Comparison of ENCODE assay signal across 9 cellular contexts in genomic region chr2:74392449-74392743, GRCh38. TPM values are rescaled to one million over a fixed set of nuclear protein-coding genes. Genes with fewer than 3 reads are reported as not detected.
A peak's percentile ranks its signal among the peaks of the same experiment; 100 is the strongest.
DNase-seq lines count a peak whose midpoint lies in the region; ATAC-seq and TF ChIP-seq lines count a peak whose summit lies in the region.
"Had no signal": no experiment of that assay in that cellular context is flagged by ENCODE, and none has a peak within 500 bp of the region (broad histone marks: within the 10 kb centered on the region; RNA-seq: fewer than 3 reads in every experiment).

No MANE protein-coding gene starts in this region.

- CTCF ChIA-PET in activated CD4-positive, alpha-beta T cell treated with anti-CD3 and anti-CD28 coated beads, Interleukin-2, amount 10 ng/mL, durations not matched to agents 7 days and 5 days (lab: Charles Lee): interaction anchor here (0.6 to 2.7 kb wide), 11 partner anchors 7 to 277 kb away, joined by 3 to 13 read pairs (median 4); partner anchors contain the start of genes DCTN1 and TTC31

- H3K27me3 ChIP-seq in iPS-20b (ENCODE audit: insufficient read depth, low read length) (no peaks in the 10 kb centered on the region), adrenal gland (no peaks in the 10 kb centered on the region)

- no peak for TF ChIP-seq CTCF in VCaP (conservative IDR thresholded peaks at IDR 0.05)
- TF ChIP-seq CTCF in adrenal gland (IDR thresholded peaks at IDR 0.05): no peak

- H3K9ac ChIP-seq in iPS-20b (ENCODE audit: low read depth, low read length): peak overlapping the region; percentile 96; the same call in 1 of the 2 replicates

- TF ChIP-seq POLR2A in adrenal gland (IDR thresholded peaks at IDR 0.05): no peak

- peak overlapping the region; percentile 81 for H3K27ac Mint-ChIP-seq in activated CD4-positive, alpha-beta T cell treated with anti-CD3 and anti-CD28 coated beads, Interleukin-2, amount 10 ng/mL, durations not matched to agents 7 days and 5 days
- H3K27ac Mint-ChIP-seq in stimulated activated memory B cell treated with anti-CD40 and anti-IgM and Interleukin-4, amounts not matched to agents 10 μg/mL and 1 μg/mL and 100 μg/mL, for 72 hours: peak overlapping the region; percentile 99

- 68 to 74% (median 70%) methylated on average over 13 of the region's 13 CpGs for WGBS in adrenal gland, 4 donors

- H3K27ac ChIP-seq in VCaP (peak overlapping the region; percentile 92; the same call in 1 of the 2 replicates), iPS-20b (ENCODE audit: low read length) (no peak overlapping the region), adrenal gland (no peak overlapping the region)

- H3K4me3 ChIP-seq in iPS-20b (ENCODE audit: low read length) (peak overlapping the region; percentile 98; the same call in 1 of the 2 replicates), adrenal gland (peak overlapping the region in 1 of 4 donors; percentile 85)

- H3K9me3 Mint-ChIP-seq in activated CD4-positive, alpha-beta T cell treated with anti-CD3 and anti-CD28 coated beads, Interleukin-2, amount 10 ng/mL, durations not matched to agents 7 days and 5 days: no peaks in the 10 kb centered on the region
- no peaks in the 10 kb centered on the region for H3K9me3 Mint-ChIP-seq in stimulated activated memory B cell treated with anti-CD40 and anti-IgM and Interleukin-4, amounts not matched to agents 10 μg/mL and 1 μg/mL and 100 μg/mL, for 72 hours
- H3K9me3 Mint-ChIP-seq: activated naive CD4-positive, alpha-beta T cell treated with anti-CD3 and anti-CD28 coated beads, Interleukin-2, amount 50 U/mL, for 24 hours had no signal

- no peak for DNase-seq in activated CD4-positive, alpha-beta T cell treated with anti-CD3 and anti-CD28 coated beads, Interleukin-2, amount 10 ng/mL, durations not matched to agents 7 days and 5 days
- no peak for DNase-seq in activated CD4-positive, alpha-beta T cell treated with anti-CD3 and anti-CD28 coated beads, Interleukin-2, amount 50 U/mL, for 1 hour
- DNase-seq in adrenal gland (no peak), dermis blood vessel endothelial cell (no peak)

- H3K9me3 ChIP-seq in iPS-20b (ENCODE audit: insufficient read depth, low read depth, low read length) (no peaks in the 10 kb centered on the region), adrenal gland (replicated peaks in 1 of 3) (no peaks in the 10 kb centered on the region)

- H3K27me3 Mint-ChIP-seq in activated CD4-positive, alpha-beta T cell treated with anti-CD3 and anti-CD28 coated beads, Interleukin-2, amount 10 ng/mL, durations not matched to agents 7 days and 5 days: peaks cover 8% of the 10 kb centered on the region
- no peaks in the 10 kb centered on the region for H3K27me3 Mint-ChIP-seq in stimulated activated memory B cell treated with anti-CD40 and anti-IgM and Interleukin-4, amounts not matched to agents 10 μg/mL and 1 μg/mL and 100 μg/mL, for 72 hours

- POLR2A ChIA-PET in activated CD4-positive, alpha-beta T cell treated with anti-CD3 and anti-CD28 coated beads, Interleukin-2, amount 10 ng/mL, durations not matched to agents 7 days and 5 days (lab: Charles Lee): interaction anchor here (0.5 kb wide), 1 partner anchor 146 kb away, joined by 3 read pairs; no protein-coding TSS in a partner anchor

- no peaks in the 10 kb centered on the region for H3K36me3 ChIP-seq in iPS-20b (ENCODE audit: insufficient read depth, low read depth, low read length)
- H3K36me3 ChIP-seq in adrenal gland (replicated peaks in 1 of 2): no peaks in the 10 kb centered on the region

- ATAC-seq in stimulated activated memory B cell treated with anti-CD40 and anti-IgM and Interleukin-4, amounts not matched to agents 10 μg/mL and 1 μg/mL and 100 μg/mL, for 72 hours: no peak
- ATAC-seq in GM21528 (IDR thresholded peaks at IDR 0.05; ENCODE audit: low FRiP score, unreplicated experiment): no peak

- H3K4me3 Mint-ChIP-seq in activated CD4-positive, alpha-beta T cell treated with anti-CD3 and anti-CD28 coated beads, Interleukin-2, amount 10 ng/mL, durations not matched to agents 7 days and 5 days: peak overlapping the region; percentile 92
- H3K4me3 Mint-ChIP-seq in stimulated activated memory B cell treated with anti-CD40 and anti-IgM and Interleukin-4, amounts not matched to agents 10 μg/mL and 1 μg/mL and 100 μg/mL, for 72 hours: peak overlapping the region; percentile 6

- peaks cover 9% of the 10 kb centered on the region for H3K4me1 ChIP-seq in iPS-20b (ENCODE audit: insufficient read depth, low read length)
- H3K4me1 ChIP-seq in adrenal gland (replicated peaks in 1 of 2): peaks cover 16 to 34% of the 10 kb centered on the region in 2 donors

- no peaks in the 10 kb centered on the region for H3K36me3 Mint-ChIP-seq in activated CD4-positive, alpha-beta T cell treated with anti-CD3 and anti-CD28 coated beads, Interleukin-2, amount 10 ng/mL, durations not matched to agents 7 days and 5 days (ENCODE audit: low read depth)
- H3K36me3 Mint-ChIP-seq in stimulated activated memory B cell treated with anti-CD40 and anti-IgM and Interleukin-4, amounts not matched to agents 10 μg/mL and 1 μg/mL and 100 μg/mL, for 72 hours: no peaks in the 10 kb centered on the region
- H3K36me3 Mint-ChIP-seq: activated naive CD4-positive, alpha-beta T cell treated with anti-CD3 and anti-CD28 coated beads, Interleukin-2, amount 50 U/mL, for 24 hours had no signal

- H3K4me1 Mint-ChIP-seq in activated CD4-positive, alpha-beta T cell treated with anti-CD3 and anti-CD28 coated beads, Interleukin-2, amount 10 ng/mL, durations not matched to agents 7 days and 5 days: peaks cover 9% of the 10 kb centered on the region
- no peaks in the 10 kb centered on the region for H3K4me1 Mint-ChIP-seq in stimulated activated memory B cell treated with anti-CD40 and anti-IgM and Interleukin-4, amounts not matched to agents 10 μg/mL and 1 μg/mL and 100 μg/mL, for 72 hours

- intact Hi-C loops in adrenal gland (cut with DNase I): loop anchor here (10.0 kb wide), 2 partner anchors 58 to 138 kb away; no protein-coding TSS in a partner anchor

RNA-seq across cellular contexts. Expression of gene DCTN1, which starts 12.3 kb away (rescaled TPM):
- total RNA-seq in activated CD4-positive, alpha-beta T cell treated with anti-CD3 and anti-CD28 coated beads, Interleukin-2, amount 10 ng/mL, durations not matched to agents 7 days and 5 days: 100 to 1,000 TPM; 106 to 132 TPM
- total RNA-seq in adrenal gland (100 to 1,000 TPM; 106 to 188 (median 146) TPM), dermis blood vessel endothelial cell (160 and 207 TPM in 2 replicates)
- polyA plus RNA-seq in adrenal gland: 100 to 1,000 TPM; 142 to 258 (median 212) TPM

RNA-seq across cellular contexts. Expression of gene C2orf81, which starts 29.0 kb away (rescaled TPM):
- total RNA-seq in activated CD4-positive, alpha-beta T cell treated with anti-CD3 and anti-CD28 coated beads, Interleukin-2, amount 10 ng/mL, durations not matched to agents 7 days and 5 days: 1 to 10 TPM; 3.0 to 3.3 TPM
- total RNA-seq in adrenal gland: 1 to 10 TPM in 5 of 8 donors, under 1 TPM in 3; 0.36 to 4.7 (median 1.8) TPM
- polyA plus RNA-seq in adrenal gland: 1 to 10 TPM in 2 of 3 donors, under 1 TPM in 1; 0.46 to 7.1 (median 4.5) TPM
- total RNA-seq in dermis blood vessel endothelial cell: 0.14 and 0.17 TPM in 2 replicates

RNA-seq across cellular contexts. Expression of gene WDR54, which starts 29.1 kb away (rescaled TPM):
- total RNA-seq in activated CD4-positive, alpha-beta T cell treated with anti-CD3 and anti-CD28 coated beads, Interleukin-2, amount 10 ng/mL, durations not matched to agents 7 days and 5 days: 10 to 100 TPM; 71.3 to 80.7 TPM
- total RNA-seq in adrenal gland (10 to 100 TPM in 6 of 8 donors, 1 to 10 TPM in 2; 7.5 to 23.9 (median 16.1) TPM), dermis blood vessel endothelial cell (23.3 and 36.9 TPM in 2 replicates)
- polyA plus RNA-seq in adrenal gland: 10 to 100 TPM in 2 of 3 donors, 1 to 10 TPM in 1; 6.4 to 20.2 (median 14.4) TPM

RNA-seq across cellular contexts. Expression of gene SLC4A5, which starts 49.2 kb away (rescaled TPM):
- 1 to 10 TPM; 3.0 to 4.3 TPM for total RNA-seq in activated CD4-positive, alpha-beta T cell treated with anti-CD3 and anti-CD28 coated beads, Interleukin-2, amount 10 ng/mL, durations not matched to agents 7 days and 5 days
- total RNA-seq in adrenal gland (1 to 10 TPM in 1 of 8 donors, under 1 TPM in 6, not detected in 1; 0.14 to 1.3 (median 0.74) TPM), dermis blood vessel endothelial cell (0.33 TPM in 1 of 2 replicates, not detected in the other)
- polyA plus RNA-seq in adrenal gland: 1 to 10 TPM in 1 of 3 donors, under 1 TPM in 2; 0.51 to 2.7 (median 0.71) TPM

RNA-seq across cellular contexts. Expression of gene RTKN, which starts 49.3 kb away (rescaled TPM):
- under 1 TPM; 0.62 to 0.82 TPM for total RNA-seq in activated CD4-positive, alpha-beta T cell treated with anti-CD3 and anti-CD28 coated beads, Interleukin-2, amount 10 ng/mL, durations not matched to agents 7 days and 5 days
- total RNA-seq in adrenal gland: 10 to 100 TPM in 7 of 8 donors, 1 to 10 TPM in 1; 9.7 to 21.2 (median 14.1) TPM
- 10 to 100 TPM in 2 of 3 donors, 1 to 10 TPM in 1; 7.4 to 35.6 (median 17.3) TPM for polyA plus RNA-seq in adrenal gland
- 21.6 and 27.0 TPM in 2 replicates for total RNA-seq in dermis blood vessel endothelial cell
